9 cellular contexts compared by ENCODE assay signal in genomic region chr3:87088984-87089841, GRCh38.
DNase-seq lines count a peak whose midpoint lies in the region; ATAC-seq and TF ChIP-seq lines count a peak whose summit lies in the region.
"Had no signal": no experiment of that assay in that cellular context is flagged by ENCODE, and none has a peak within 500 bp of the region (broad histone marks: within the 10 kb centered on the region; RNA-seq: fewer than 3 reads in every experiment).

No MANE protein-coding gene starts in this region.

- no peaks in the 10 kb centered on the region for H3K4me1 ChIP-seq in CD8-positive, alpha-beta T cell (ENCODE audit: insufficient read depth, low read length)
- H3K4me1 ChIP-seq in esophagus (ENCODE audit: control insufficient read depth in 2 of 2, insufficient read depth in 2 of 2, low read length in 1 of 2), result no peaks in the 10 kb centered on the region

- H3K9me3 Mint-ChIP-seq in CD8-positive, alpha-beta T cell, result no peaks in the 10 kb centered on the region
- no peaks in the 10 kb centered on the region for H3K9me3 Mint-ChIP-seq in T-helper 2 cell treated with Interferon-gamma antibody and Interleukin-4, amounts not matched to agents 5 μg/mL and 100 μg/mL, for 36 hours
- H3K9me3 Mint-ChIP-seq in naive B cell, result peaks cover 0 to 2% (median 0%) of the 10 kb centered on the region in 7 donors

- H3K27me3 Mint-ChIP-seq in CD8-positive, alpha-beta T cell (ENCODE audit: low read depth), result peaks cover 5% of the 10 kb centered on the region
- H3K27me3 Mint-ChIP-seq in T-helper 2 cell treated with Interferon-gamma antibody and Interleukin-4, amounts not matched to agents 5 μg/mL and 100 μg/mL, for 36 hours (ENCODE audit: low read depth), result peaks cover 2% of the 10 kb centered on the region
- peaks cover 5 to 12% (median 7%) of the 10 kb centered on the region in 3 donors for H3K27me3 Mint-ChIP-seq in naive B cell

- POLR2A ChIA-PET in CD8-positive, alpha-beta T cell (lab: Charles Lee), result interaction anchor here (0.6 kb wide), 1 partner anchor 673 kb away, joined by 3 read pairs; no protein-coding TSS in a partner anchor

- no peaks in the 10 kb centered on the region for H3K9me3 ChIP-seq in CD8-positive, alpha-beta T cell (ENCODE audit: low read length)
- H3K9me3 ChIP-seq in esophagus (ENCODE audit: control insufficient read depth in 2 of 2, insufficient read depth in 1 of 2, low read depth in 1 of 2, low read length in 1 of 2), result no peaks in the 10 kb centered on the region

- no peak overlapping the region for H3K27ac ChIP-seq in CD8-positive, alpha-beta T cell (ENCODE audit: low read depth, low read length)
- H3K27ac ChIP-seq in esophagus (ENCODE audit: low read depth in 2 of 2, low read length in 1 of 2), result peak overlapping the region; percentile 71 to 75
- H3K27ac ChIP-seq: SK-N-MC had no signal

- no peaks in the 10 kb centered on the region for H3K36me3 Mint-ChIP-seq in CD8-positive, alpha-beta T cell
- H3K36me3 Mint-ChIP-seq in T-helper 2 cell treated with Interferon-gamma antibody and Interleukin-4, amounts not matched to agents 5 μg/mL and 100 μg/mL, for 36 hours (ENCODE audit: low read depth), result no peaks in the 10 kb centered on the region
- H3K36me3 Mint-ChIP-seq in naive B cell, result no peaks in the 10 kb centered on the region

- CTCF ChIA-PET in CD8-positive, alpha-beta T cell (lab: Charles Lee), result interaction anchor here (0.7 kb wide), 1 partner anchor 10 kb away, joined by 3 read pairs; no protein-coding TSS in a partner anchor

- H3K4me3 Mint-ChIP-seq in CD8-positive, alpha-beta T cell, result peak overlapping the region; percentile 53
- H3K4me3 Mint-ChIP-seq in T-helper 2 cell treated with Interferon-gamma antibody and Interleukin-4, amounts not matched to agents 5 μg/mL and 100 μg/mL, for 36 hours, result peak overlapping the region; percentile 74
- H3K4me3 Mint-ChIP-seq in naive B cell, result peak overlapping the region; percentile 76 to 91 (median 84)

- intact Hi-C loops in CD8-positive, alpha-beta T cell (cut with DNase I, micrococcal nuclease), result no loop called here

- 5% methylated on average over 41 of the region's 41 CpGs for WGBS in esophagus, 2 donors

- no peak for TF ChIP-seq CTCF in CD8-positive, alpha-beta T cell (IDR thresholded peaks at IDR 0.05)

- no peaks in the 10 kb centered on the region for H3K36me3 ChIP-seq in CD8-positive, alpha-beta T cell (ENCODE audit: insufficient read depth, low read length)
- H3K36me3 ChIP-seq in esophagus (ENCODE audit: control insufficient read depth in 2 of 2, insufficient read depth in 2 of 2, low read length in 1 of 2), result no peaks in the 10 kb centered on the region

- no peak overlapping the region for H3K27ac Mint-ChIP-seq in CD8-positive, alpha-beta T cell
- peak overlapping the region; percentile 67 for H3K27ac Mint-ChIP-seq in T-helper 2 cell treated with Interferon-gamma antibody and Interleukin-4, amounts not matched to agents 5 μg/mL and 100 μg/mL, for 36 hours
- peak overlapping the region in 1 of 6 donors; percentile 74 for H3K27ac Mint-ChIP-seq in naive B cell

- no peak for DNase-seq in CD8-positive, alpha-beta T cell
- peak; percentile 12 for DNase-seq in T-helper 2 cell treated with Interferon-gamma antibody and Interleukin-4, amounts not matched to agents 5 μg/mL and 100 μg/mL, for 36 hours (ENCODE audit: low spot score)
- DNase-seq in naive B cell, result no peak
- no peak for DNase-seq in NCI-H1694 treated with DMSO at 0.1 percent for 48 hours (lab: John Stamatoyannopoulos, UW)

- no peaks in the 10 kb centered on the region for H3K27me3 ChIP-seq in CD8-positive, alpha-beta T cell (ENCODE audit: insufficient read depth, low read length)
- H3K27me3 ChIP-seq in esophagus (ENCODE audit: control insufficient read depth in 1 of 2, insufficient read depth in 2 of 2, low read length in 2 of 2), result no peaks in the 10 kb centered on the region

- H3K4me1 Mint-ChIP-seq in CD8-positive, alpha-beta T cell (ENCODE audit: low read depth), result peaks cover 11% of the 10 kb centered on the region
- H3K4me1 Mint-ChIP-seq in T-helper 2 cell treated with Interferon-gamma antibody and Interleukin-4, amounts not matched to agents 5 μg/mL and 100 μg/mL, for 36 hours (ENCODE audit: low read depth), result peaks cover 20% of the 10 kb centered on the region
- peaks cover 10 to 13% (median 11%) of the 10 kb centered on the region in 3 donors for H3K4me1 Mint-ChIP-seq in naive B cell

- ATAC-seq in CD8-positive, alpha-beta T cell, result no peak
- ATAC-seq in GM19351 (IDR thresholded peaks at IDR 0.05; ENCODE audit: unreplicated experiment) (peak; percentile 61), HG03378 (IDR thresholded peaks at IDR 0.05; ENCODE audit: unreplicated experiment) (peak; percentile 59), naive B cell (ENCODE audit: low read depth in 2 of 2) (peak; percentile 21 to 45), HG03025 (IDR thresholded peaks at IDR 0.05; ENCODE audit: low FRiP score, unreplicated experiment) (no peak)

- H3K4me3 ChIP-seq in CD8-positive, alpha-beta T cell (ENCODE audit: low read depth, low read length), result no peak overlapping the region
- peak overlapping the region; percentile 49 to 67 for H3K4me3 ChIP-seq in esophagus (ENCODE audit: low read depth in 1 of 2, low read length in 2 of 2)
- H3K4me3 ChIP-seq: SK-N-MC had no signal

Comparison
In these comparisons a context has a peak if more than half of its experiments do, and no peak if none do; other contexts are left out.
1. ATAC-seq: peak in GM19351 (single experiment), HG03378 (single experiment) and naive B cell (2 of 2); none in CD8-positive, alpha-beta T cell (single experiment) and HG03025 (single experiment).
2. Peak in every context shown above with its lines, with median percentiles within 50 percentile points of each other: H3K4me3 Mint-ChIP-seq.